18 cellular contexts compared by ENCODE assay signal in the genomic region with DNA sequence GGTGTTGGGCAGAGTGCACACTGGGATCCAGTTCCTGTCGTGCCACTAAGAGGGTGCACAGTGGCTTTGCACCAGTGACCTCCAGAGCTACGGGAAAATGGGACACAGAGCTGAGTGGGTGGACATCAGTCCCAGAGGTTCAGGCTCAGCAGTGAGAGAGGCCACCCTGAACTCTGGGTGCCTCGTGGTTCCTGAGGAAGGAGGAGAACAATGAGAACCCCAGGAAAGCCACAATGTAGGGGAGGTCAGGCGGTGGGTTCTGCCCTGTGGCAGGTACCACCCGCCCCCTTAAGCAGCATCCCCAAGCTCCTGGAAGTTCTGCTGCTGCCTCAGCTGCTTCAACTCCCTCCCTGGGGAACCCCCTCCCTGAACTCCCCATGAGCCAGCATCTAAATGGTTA.
DNase-seq lines count a peak whose midpoint lies in the region; ATAC-seq and TF ChIP-seq lines count a peak whose summit lies in the region.
"Had no signal": no experiment of that assay in that cellular context is flagged by ENCODE, and none has a peak within 500 bp of the region (broad histone marks: within the 10 kb centered on the region; RNA-seq: fewer than 3 reads in every experiment).

No MANE protein-coding gene starts in this region.

- TF ChIP-seq CTCF in right atrium auricular region (IDR thresholded peaks at IDR 0.05) (no peak), left ventricle myocardium inferior (IDR thresholded peaks at IDR 0.05; ENCODE audit: borderline replicate concordance) (no peak), neural progenitor cell (IDR thresholded peaks at IDR 0.05) (no peak), sigmoid colon (IDR thresholded peaks at IDR 0.05) (no peak), GM20000 (IDR thresholded peaks at IDR 0.05; ENCODE audit: extremely low read depth, missing control alignments) (no peak)

- no peaks in the 10 kb centered on the region for H3K36me3 Mint-ChIP-seq in neural progenitor cell
- H3K36me3 Mint-ChIP-seq: CD4-positive, CD25-positive, alpha-beta regulatory T cell; CD8-positive, alpha-beta T cell had no signal

- H3K27me3 Mint-ChIP-seq in neural progenitor cell (ENCODE audit: insufficient read depth, low read depth): peaks cover 18% of the 10 kb centered on the region

- 54 to 69% methylated on average over 5 of the region's 5 CpGs for WGBS in sigmoid colon, 2 donors

- H2AFZ ChIP-seq in neural progenitor cell (replicated peaks): no peak overlapping the region
- H2AFZ ChIP-seq: GM23248 had no signal

- H3K27ac ChIP-seq in right atrium auricular region (no peak overlapping the region), left ventricle myocardium inferior (replicated peaks) (no peak overlapping the region), neural progenitor cell (no peak overlapping the region), sigmoid colon (no peak overlapping the region)
- H3K27ac ChIP-seq: 22Rv1, BLaER1, C4-2B, GM23248 had no signal

- H3K27me3 ChIP-seq in right atrium auricular region (no peaks in the 10 kb centered on the region), left ventricle myocardium inferior (ENCODE audit: low read depth) (peaks cover 82% of the 10 kb centered on the region), neural progenitor cell (no peaks in the 10 kb centered on the region), sigmoid colon (peaks cover 0 to 15% (median 11%) of the 10 kb centered on the region in 3 donors)
- H3K27me3 ChIP-seq: BLaER1 had no signal

- H3K4me3 Mint-ChIP-seq in neural progenitor cell: no peak overlapping the region
- H3K4me3 Mint-ChIP-seq: B cell; CD4-positive, CD25-positive, alpha-beta regulatory T cell; CD8-positive, alpha-beta T cell had no signal

- no peak overlapping the region for H3K4me3 ChIP-seq in right atrium auricular region
- no peak overlapping the region for H3K4me3 ChIP-seq in left ventricle myocardium inferior
- H3K4me3 ChIP-seq in neural progenitor cell: no peak overlapping the region
- no peak overlapping the region for H3K4me3 ChIP-seq in sigmoid colon
- H3K4me3 ChIP-seq: BLaER1, GM23248 had no signal

- H3K4me1 ChIP-seq in right atrium auricular region (no peaks in the 10 kb centered on the region), left ventricle myocardium inferior (no peaks in the 10 kb centered on the region), neural progenitor cell (peaks cover 29% of the 10 kb centered on the region), sigmoid colon (no peaks in the 10 kb centered on the region)
- H3K4me1 ChIP-seq: BLaER1, Caco-2 had no signal

- H3K9me3 ChIP-seq in right atrium auricular region (no peaks in the 10 kb centered on the region), left ventricle myocardium inferior (replicated peaks) (no peaks in the 10 kb centered on the region), neural progenitor cell (ENCODE audit: low read depth) (no peaks in the 10 kb centered on the region), sigmoid colon (no peaks in the 10 kb centered on the region)
- H3K9me3 ChIP-seq: BLaER1, Caco-2 had no signal

- peak; percentile 28 for DNase-seq in right atrium auricular region (ENCODE audit: low spot score)
- no peak for DNase-seq in left ventricle myocardium inferior
- DNase-seq in neural progenitor cell (ENCODE audit: low spot score): no peak
- DNase-seq in sigmoid colon: peak; percentile 13
- no peak for DNase-seq in GM20000 (ENCODE audit: low spot score)
- no peak for DNase-seq in mucosa of gallbladder (ENCODE audit: low spot score)
- DNase-seq: Caco-2; CD4-positive, CD25-positive, alpha-beta regulatory T cell; CD8-positive, alpha-beta T cell; DMS153; DND-41; GM23248 had no signal

- peaks cover 8% of the 10 kb centered on the region for H3F3A ChIP-seq in neural progenitor cell (ENCODE audit: low read depth)

- peak overlapping the region; percentile 42 for H3K4me2 ChIP-seq in neural progenitor cell
- H3K4me2 ChIP-seq: BLaER1 had no signal

- no peak for TF ChIP-seq EP300 in sigmoid colon (IDR thresholded peaks at IDR 0.05)

- peaks cover 30% of the 10 kb centered on the region for H4K20me1 ChIP-seq in neural progenitor cell (ENCODE audit: low read depth)

- H3K79me2 ChIP-seq in neural progenitor cell (ENCODE audit: low read depth): no peaks in the 10 kb centered on the region

- intact Hi-C loops in left ventricle myocardium inferior (cut with micrococcal nuclease): no loop called here
- intact Hi-C loops in sigmoid colon (cut with DNase I): no loop called here

- ATAC-seq in HG02798 (IDR thresholded peaks at IDR 0.05; ENCODE audit: poor library complexity, unreplicated experiment): no peak
- ATAC-seq: CD8-positive, alpha-beta T cell; HCT116 had no signal

- no peaks in the 10 kb centered on the region for H3K9me3 Mint-ChIP-seq in neural progenitor cell
- H3K9me3 Mint-ChIP-seq: CD8-positive, alpha-beta T cell had no signal

- H3K27ac Mint-ChIP-seq in neural progenitor cell: no peak overlapping the region
- H3K27ac Mint-ChIP-seq: B cell; CD4-positive, CD25-positive, alpha-beta regulatory T cell; CD8-positive, alpha-beta T cell had no signal

- no peaks in the 10 kb centered on the region for H3K4me1 Mint-ChIP-seq in neural progenitor cell
- H3K4me1 Mint-ChIP-seq: B cell; CD4-positive, CD25-positive, alpha-beta regulatory T cell had no signal

- no peaks in the 10 kb centered on the region for H3K36me3 ChIP-seq in right atrium auricular region
- no peaks in the 10 kb centered on the region for H3K36me3 ChIP-seq in left ventricle myocardium inferior
- H3K36me3 ChIP-seq in neural progenitor cell: no peaks in the 10 kb centered on the region
- H3K36me3 ChIP-seq in sigmoid colon: no peaks in the 10 kb centered on the region
- H3K36me3 ChIP-seq: BLaER1 had no signal

- TF ChIP-seq POLR2A in sigmoid colon (IDR thresholded peaks at IDR 0.05): no peak

- no peak overlapping the region for H3K9ac ChIP-seq in neural progenitor cell
- H3K9ac ChIP-seq: BLaER1, GM23248 had no signal

Comparison
In these comparisons a context has a peak if more than half of its experiments do, and no peak if none do; other contexts are left out.
1. DNase-seq: peak in right atrium auricular region (single experiment) and sigmoid colon (single experiment); none in left ventricle myocardium inferior (single experiment), neural progenitor cell (single experiment), GM20000 (single experiment) and mucosa of gallbladder (single experiment).